In the genomic region with DNA sequence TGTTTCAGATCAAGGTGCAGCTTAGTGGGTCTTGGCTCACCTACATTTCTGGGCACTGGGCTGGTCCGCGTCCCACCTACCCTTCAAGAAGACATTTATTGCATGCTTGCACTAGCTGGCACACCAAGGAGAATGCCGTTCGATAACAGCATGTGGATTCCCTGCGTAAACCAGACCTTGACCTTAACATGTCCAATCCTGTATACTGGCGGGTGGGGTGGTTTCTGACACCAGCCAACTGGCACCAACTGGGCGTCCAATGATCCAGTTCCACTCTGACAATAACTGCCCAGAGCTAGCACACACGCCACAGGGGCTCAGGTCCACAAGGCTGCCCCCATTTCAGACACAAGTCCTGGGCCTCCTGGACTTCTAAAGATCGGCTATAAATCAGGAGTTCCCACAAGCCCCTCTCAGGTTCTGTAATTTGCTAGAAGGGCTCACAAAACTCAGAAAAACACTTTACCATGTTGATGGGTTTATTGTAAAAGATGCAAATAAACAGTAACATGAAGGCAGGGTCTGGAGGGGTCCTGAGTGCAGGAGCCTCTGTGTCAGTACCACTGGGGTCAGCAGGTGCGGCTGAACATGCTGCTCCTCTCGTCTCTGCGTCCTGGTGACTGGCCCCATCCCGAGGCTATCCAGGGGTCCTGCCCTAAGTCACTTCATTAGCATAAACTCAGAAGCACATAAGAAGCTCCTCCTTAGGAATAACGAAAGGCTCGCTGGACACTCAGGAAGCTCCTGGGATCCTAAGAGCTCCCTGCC, we compare ENCODE assay signal across 1 cellular context.
TF ChIP-seq lines count a peak whose summit lies in the region.

No MANE protein-coding gene starts in this region.

TF ChIP-seq in WTC11, 78 proteins besides CTCF, POLR2A, EP300 and RAD21 (continued from another document):
- TF ChIP-seq MLX (CRISPR knock-in tag; IDR thresholded peaks at IDR 0.05) (no peak), ZNF281 (CRISPR knock-in tag; IDR thresholded peaks at IDR 0.05) (no peak), ESRRA (CRISPR knock-in tag; IDR thresholded peaks at IDR 0.05; ENCODE audit: borderline replicate concordance) (no peak), STAT6 (CRISPR knock-in tag; conservative IDR thresholded peaks at IDR 0.05; ENCODE audit: low read depth) (no peak), ZNF263 (CRISPR knock-in tag; IDR thresholded peaks at IDR 0.05; ENCODE audit: low read depth) (no peak), ERG (CRISPR knock-in tag; IDR thresholded peaks at IDR 0.05) (no peak)
- TF ChIP-seq, protein P1, sequence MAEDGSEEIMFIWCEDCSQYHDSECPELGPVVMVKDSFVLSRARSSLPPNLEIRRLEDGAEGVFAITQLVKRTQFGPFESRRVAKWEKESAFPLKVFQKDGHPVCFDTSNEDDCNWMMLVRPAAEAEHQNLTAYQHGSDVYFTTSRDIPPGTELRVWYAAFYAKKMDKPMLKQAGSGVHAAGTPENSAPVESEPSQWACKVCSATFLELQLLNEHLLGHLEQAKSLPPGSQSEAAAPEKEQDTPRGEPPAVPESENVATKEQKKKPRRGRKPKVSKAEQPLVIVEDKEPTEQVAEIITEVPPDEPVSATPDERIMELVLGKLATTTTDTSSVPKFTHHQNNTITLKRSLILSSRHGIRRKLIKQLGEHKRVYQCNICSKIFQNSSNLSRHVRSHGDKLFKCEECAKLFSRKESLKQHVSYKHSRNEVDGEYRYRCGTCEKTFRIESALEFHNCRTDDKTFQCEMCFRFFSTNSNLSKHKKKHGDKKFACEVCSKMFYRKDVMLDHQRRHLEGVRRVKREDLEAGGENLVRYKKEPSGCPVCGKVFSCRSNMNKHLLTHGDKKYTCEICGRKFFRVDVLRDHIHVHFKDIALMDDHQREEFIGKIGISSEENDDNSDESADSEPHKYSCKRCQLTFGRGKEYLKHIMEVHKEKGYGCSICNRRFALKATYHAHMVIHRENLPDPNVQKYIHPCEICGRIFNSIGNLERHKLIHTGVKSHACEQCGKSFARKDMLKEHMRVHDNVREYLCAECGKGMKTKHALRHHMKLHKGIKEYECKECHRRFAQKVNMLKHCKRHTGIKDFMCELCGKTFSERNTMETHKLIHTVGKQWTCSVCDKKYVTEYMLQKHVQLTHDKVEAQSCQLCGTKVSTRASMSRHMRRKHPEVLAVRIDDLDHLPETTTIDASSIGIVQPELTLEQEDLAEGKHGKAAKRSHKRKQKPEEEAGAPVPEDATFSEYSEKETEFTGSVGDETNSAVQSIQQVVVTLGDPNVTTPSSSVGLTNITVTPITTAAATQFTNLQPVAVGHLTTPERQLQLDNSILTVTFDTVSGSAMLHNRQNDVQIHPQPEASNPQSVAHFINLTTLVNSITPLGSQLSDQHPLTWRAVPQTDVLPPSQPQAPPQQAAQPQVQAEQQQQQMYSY (CRISPR knock-in tag; IDR thresholded peaks at IDR 0.05) = no peak
TF ChIP-seq in WTC11: peak in this region for 0.
